ENCODE assay signal across 21 cellular contexts in genomic region chr13:92745233-92745632, GRCh38.
A peak's percentile ranks its signal among the peaks of the same experiment; 100 is the strongest.
DNase-seq lines count a peak whose midpoint lies in the region; ATAC-seq and FAIRE-seq lines count a peak whose summit lies in the region.
"Had no signal": no experiment of that assay in that cellular context is flagged by ENCODE, and none has a peak within 500 bp of the region (broad histone marks: within the 10 kb centered on the region; RNA-seq: fewer than 3 reads in every experiment).

No MANE protein-coding gene starts in this region.

- FAIRE-seq in urothelium cell line (lab: Jason Lieb, UNC) = no peak
- FAIRE-seq: D721Med, GM12878 had no signal

- peak; percentile 41 for DNase-seq in NCI-H1694 treated with DMSO at 0.1 percent for 48 hours (lab: John Stamatoyannopoulos, UW)
- no peak for DNase-seq in NCI-H1694 (lab: John Stamatoyannopoulos, UW)
- DNase-seq in NCI-H446 treated with DMSO at 0.1 percent for 48 hours (lab: John Stamatoyannopoulos, UW) = peak; percentile 64
- peak; percentile 2 for DNase-seq in cerebellar cortex (ENCODE audit: low spot score)
- DNase-seq in urothelium cell line (ENCODE audit: low spot score) = peak; percentile 22
- no peak for DNase-seq in RPMI8226
- no peak for DNase-seq in stimulated activated CD8-positive, alpha-beta memory T cell treated with anti-CD3 and anti-CD28 coated beads, Interleukin-4, amount 100 ng/mL, for 48 hours
- DNase-seq: 8988T; CD8-positive, alpha-beta memory T cell; DND-41; GDM1; GOT3; Kasumi-1; NCI-H1930; NCI-H345; NCI-H526 treated with DMSO at 0.1 percent for 48 hours; PC-9 had no signal

- no peak for ATAC-seq in HG03025 (IDR thresholded peaks at IDR 0.05; ENCODE audit: low FRiP score, unreplicated experiment)
- ATAC-seq: GM12878, Right ventricle myocardium inferior had no signal

Comparison
In these comparisons a context has a peak if more than half of its experiments do, and no peak if none do; other contexts are left out.
1. DNase-seq: peak in NCI-H1694 treated with DMSO at 0.1 percent for 48 hours (single experiment), NCI-H446 treated with DMSO at 0.1 percent for 48 hours (single experiment), cerebellar cortex (single experiment) and urothelium cell line (single experiment); none in NCI-H1694 (single experiment), RPMI8226 (single experiment) and stimulated activated CD8-positive, alpha-beta memory T cell treated with anti-CD3 and anti-CD28 coated beads, Interleukin-4, amount 100 ng/mL, for 48 hours (single experiment).